In genomic region chr12:53005215-53005985, GRCh38 we compare ENCODE assay signal across 1 cellular context.
TF ChIP-seq lines count a peak whose summit lies in the region.

No MANE protein-coding gene starts in this region.

TF ChIP-seq in K562, 482 proteins besides CTCF, POLR2A, EP300 and RAD21 (continues in another document):
- TF ChIP-seq ZNF134 (CRISPR knock-in tag; conservative IDR thresholded peaks at IDR 0.05) (no peak), MAFF (IDR thresholded peaks at IDR 0.05; ENCODE audit: low read length) (0 out of 2 replicates have a peak, but pooled peaks have one; percentile 11), MTA1 (IDR thresholded peaks at IDR 0.05; ENCODE audit: borderline replicate concordance) (no peak), TFAP4 (CRISPR knock-in tag; IDR thresholded peaks at IDR 0.05; ENCODE audit: borderline replicate concordance) (no peak), MTA2 (IDR thresholded peaks at IDR 0.05; ENCODE audit: low read depth) (no peak), ZNF512 (tag; IDR thresholded peaks at IDR 0.05) (no peak), STAT5A (IDR thresholded peaks at IDR 0.05; ENCODE audit: borderline replicate concordance, low read length) (no peak), RB1 (IDR thresholded peaks at IDR 0.05; ENCODE audit: low read depth) (no peak), ZNF592 (IDR thresholded peaks at IDR 0.05) (no peak), DACH1 (IDR thresholded peaks at IDR 0.05; ENCODE audit: partially characterized antibody) (no peak), ZNF318 (IDR thresholded peaks at IDR 0.05; ENCODE audit: borderline replicate concordance in 1 of 2, low read depth in 1 of 2) (no peak), SLC30A9 (CRISPR knock-in tag; IDR thresholded peaks at IDR 0.05) (no peak), YY1 (IDR thresholded peaks at IDR 0.05; ENCODE audit: borderline replicate concordance in 1 of 3, control insufficient read depth in 1 of 3, extremely low read depth in 1 of 3, insufficient read depth in 3 of 3, insufficient read length in 1 of 3, insufficient replicate concordance in 2 of 3, low read depth in 1 of 3, low read length in 2 of 3) (peak in 1 of 3 experiments; percentile 8), RAD51 (IDR thresholded peaks at IDR 0.05; ENCODE audit: borderline replicate concordance, low read depth) (no peak), ZNF740 (CRISPR knock-in tag; IDR thresholded peaks at IDR 0.05) (peak; percentile 87), ZNF740 (tag; IDR thresholded peaks at IDR 0.05) (peak in 1 of 2 experiments; percentile 76; a peak in 2 of 4 replicates), FOXK1 (CRISPR knock-in tag; IDR thresholded peaks at IDR 0.05; ENCODE audit: borderline replicate concordance) (no peak), PHF20 (IDR thresholded peaks at IDR 0.05; ENCODE audit: partially characterized antibody) (no peak), MTA3 (IDR thresholded peaks at IDR 0.05; ENCODE audit: borderline replicate concordance) (no peak), GTF3C2 (IDR thresholded peaks at IDR 0.05; ENCODE audit: borderline replicate concordance, extremely low read depth, insufficient read length) (peak; percentile 62), CHD4 (IDR thresholded peaks at IDR 0.05; ENCODE audit: insufficient read depth, insufficient replicate concordance, low read depth, low read length, poor library complexity, severe bottlenecking) (no peak), NCOR1 (IDR thresholded peaks at IDR 0.05) (no peak), SNAPC5 (CRISPR knock-in tag; IDR thresholded peaks at IDR 0.05) (no peak), HMG20B (CRISPR knock-in tag; IDR thresholded peaks at IDR 0.05) (no peak), RNF219 (CRISPR knock-in tag; IDR thresholded peaks at IDR 0.05) (no peak), FOXJ2 (tag; IDR thresholded peaks at IDR 0.05) (no peak), RBM22 (IDR thresholded peaks at IDR 0.05; ENCODE audit: low read depth, low read length, poor library complexity, severe bottlenecking) (no peak), FOXP1 (CRISPR knock-in tag; IDR thresholded peaks at IDR 0.05) (no peak), DIDO1 (tag; IDR thresholded peaks at IDR 0.05; ENCODE audit: low read depth) (no peak), NRF1 (conservative IDR thresholded peaks at IDR 0.05 in 1 of 2, IDR thresholded peaks at IDR 0.05 in 1 of 2) (no peak), ZNF239 (CRISPR knock-in tag; IDR thresholded peaks at IDR 0.05) (no peak), GTF2F1 (IDR thresholded peaks at IDR 0.05; ENCODE audit: low read depth, low read length) (no peak), ZNF316 (IDR thresholded peaks at IDR 0.05) (peak; percentile 59; the same call in 1 of the 2 replicates), MLLT1 (IDR thresholded peaks at IDR 0.05) (no peak), POLR3A (IDR thresholded peaks at IDR 0.05; ENCODE audit: borderline replicate concordance, extremely low read depth, insufficient read depth, insufficient read length) (no peak), SETDB1 (IDR thresholded peaks at IDR 0.05; ENCODE audit: low read length) (no peak)
